Comparison of ENCODE assay signal across 17 cellular contexts in genomic region chr15:65525622-65526021, GRCh38. TPM values are rescaled to one million over a fixed set of nuclear protein-coding genes. Genes with fewer than 3 reads are reported as not detected.
DNase-seq lines count a peak whose midpoint lies in the region; ATAC-seq, FAIRE-seq and TF ChIP-seq lines count a peak whose summit lies in the region.
"Had no signal": no experiment of that assay in that cellular context is flagged by ENCODE, and none has a peak within 500 bp of the region (broad histone marks: within the 10 kb centered on the region; RNA-seq: fewer than 3 reads in every experiment).

No MANE protein-coding gene starts in this region.

- intact Hi-C loops in heart right ventricle (cut with DNase I) (no loop called here), Right ventricle myocardium inferior (cut with DNase I) (no loop called here), endothelial cell of umbilical vein (cut with micrococcal nuclease) (no loop called here)

- DNase-seq in heart right ventricle: peak; percentile 19 to 74
- DNase-seq in Right ventricle myocardium inferior (ENCODE audit: missing footprints): no peak
- DNase-seq in RKO (ENCODE audit: low spot score): peak; percentile 67
- peak; percentile 59 for DNase-seq in endothelial cell of umbilical vein (ENCODE audit: low read depth, low spot score)
- DNase-seq in GM12891 (ENCODE audit: insufficient read length, low spot score): no peak
- DNase-seq in mucosa of gallbladder (ENCODE audit: low spot score): no peak
- DNase-seq in naive thymus-derived CD8-positive, alpha-beta T cell: no peak
- DNase-seq: activated CD8-positive, alpha-beta T cell treated with anti-CD3 and anti-CD28 coated beads, Interleukin-2, amount 10 ng/mL, durations not matched to agents 7 days and 5 days; H9; NCI-H524; pancreas; SHP77 treated with DMSO at 0.1 percent for 48 hours had no signal

- H4K20me1 ChIP-seq in endothelial cell of umbilical vein (replicated peaks; ENCODE audit: control insufficient read depth, extremely low read depth, insufficient read depth, low read length): no peaks in the 10 kb centered on the region

- no peak overlapping the region for H3K4me3 Mint-ChIP-seq in naive thymus-derived CD8-positive, alpha-beta T cell
- H3K4me3 Mint-ChIP-seq: activated CD8-positive, alpha-beta T cell treated with anti-CD3 and anti-CD28 coated beads, Interleukin-2, amount 10 ng/mL, durations not matched to agents 7 days and 5 days; activated T-helper 17 cell treated with anti-CD3 and anti-CD28 coated beads, Interleukin-2, amount 50 U/mL, for 72 hours; H9 had no signal

- H3K9me1 ChIP-seq in endothelial cell of umbilical vein (replicated peaks; ENCODE audit: control insufficient read depth, extremely low read depth, insufficient read depth, low read length): no peaks in the 10 kb centered on the region

- H2AFZ ChIP-seq in endothelial cell of umbilical vein (ENCODE audit: low read depth, low read length): no peak overlapping the region

- peak overlapping the region; percentile 34 for H3K4me2 ChIP-seq in endothelial cell of umbilical vein (ENCODE audit: insufficient read depth, low read length)
- H3K4me2 ChIP-seq: KMS-11 had no signal

- peak; percentile 97 for FAIRE-seq in endothelial cell of umbilical vein (lab: Jason Lieb, UNC)
- FAIRE-seq in GM12891 (lab: Jason Lieb, UNC): no peak
- FAIRE-seq: D721Med, pancreas, TTC549 had no signal

- no peaks in the 10 kb centered on the region for H3K27me3 ChIP-seq in heart right ventricle
- no peaks in the 10 kb centered on the region for H3K27me3 ChIP-seq in endothelial cell of umbilical vein (ENCODE audit: control insufficient read depth in 2 of 2, insufficient read depth in 2 of 2, low read length in 2 of 2)
- no peaks in the 10 kb centered on the region for H3K27me3 ChIP-seq in skeletal muscle tissue (ENCODE audit: control insufficient read depth in 3 of 3, insufficient read depth in 3 of 3, low read length in 3 of 3)
- H3K27me3 ChIP-seq: pancreas had no signal

- H3K4me1 ChIP-seq in heart right ventricle (peaks cover 0 to 19% (median 6%) of the 10 kb centered on the region in 9 donors), endothelial cell of umbilical vein (ENCODE audit: control insufficient read depth, extremely low read depth, insufficient read depth, low read length) (peaks cover 15% of the 10 kb centered on the region), skeletal muscle tissue (ENCODE audit: control insufficient read depth in 3 of 3, insufficient read depth in 3 of 3, low read length in 3 of 3) (peaks cover 0 to 9% (median 7%) of the 10 kb centered on the region in 3 donors)
- H3K4me1 ChIP-seq: pancreas had no signal

- peak overlapping the region in 1 of 10 donors; percentile 52 for H3K27ac Mint-ChIP-seq in naive thymus-derived CD8-positive, alpha-beta T cell
- H3K27ac Mint-ChIP-seq: activated CD8-positive, alpha-beta T cell treated with anti-CD3 and anti-CD28 coated beads, Interleukin-2, amount 10 ng/mL, durations not matched to agents 7 days and 5 days; activated T-helper 17 cell treated with anti-CD3 and anti-CD28 coated beads, Interleukin-2, amount 50 U/mL, for 72 hours; H9 had no signal

- H3K9me3 Mint-ChIP-seq in naive thymus-derived CD8-positive, alpha-beta T cell: no peaks in the 10 kb centered on the region
- H3K9me3 Mint-ChIP-seq: activated T-helper 17 cell treated with anti-CD3 and anti-CD28 coated beads, Interleukin-2, amount 50 U/mL, for 72 hours; H9 had no signal

- 55 to 76% methylated on average over 1 of the region's 1 CpG for WGBS in heart right ventricle, 2 donors

- H3K36me3 Mint-ChIP-seq in naive thymus-derived CD8-positive, alpha-beta T cell: no peaks in the 10 kb centered on the region

- BruUV-seq in endothelial cell of umbilical vein (replicated peaks; lab: Mats Ljungman, UMichigan): no TSS peak

- H3K4me3 ChIP-seq in heart right ventricle (no peak overlapping the region), endothelial cell of umbilical vein (replicated peaks in 1 of 3; ENCODE audit: insufficient read depth in 1 of 3, low read depth in 1 of 3, low read length in 3 of 3) (no peak overlapping the region), skeletal muscle tissue (ENCODE audit: low read length in 3 of 3) (no peak overlapping the region)
- H3K4me3 ChIP-seq: pancreas had no signal

- peaks cover 5 to 12% (median 5%) of the 10 kb centered on the region in 4 donors for H3K4me1 Mint-ChIP-seq in naive thymus-derived CD8-positive, alpha-beta T cell

- H3K9ac ChIP-seq in endothelial cell of umbilical vein (replicated peaks; ENCODE audit: extremely low read depth, insufficient read depth, low read length) (no peak overlapping the region), skeletal muscle tissue (ENCODE audit: low read depth in 1 of 3, low read length in 3 of 3) (no peak overlapping the region)
- H3K9ac ChIP-seq: KMS-11 had no signal

- CTCF ChIA-PET in endothelial cell of umbilical vein (lab: Charles Lee): interaction anchor here (0.6 to 1.5 kb wide), 7 partner anchors 9 to 408 kb away, joined by 3 to 9 read pairs (median 3); partner anchors contain the start of gene INTS14

- peaks cover 3% of the 10 kb centered on the region for H3K79me2 ChIP-seq in endothelial cell of umbilical vein (ENCODE audit: control insufficient read depth, insufficient read depth, low read length)

- H3K9me3 ChIP-seq in heart right ventricle (no peaks in the 10 kb centered on the region), endothelial cell of umbilical vein (replicated peaks; ENCODE audit: control insufficient read depth, insufficient read depth, low read length) (no peaks in the 10 kb centered on the region), skeletal muscle tissue (ENCODE audit: control insufficient read depth in 3 of 3, low read length in 3 of 3) (no peaks in the 10 kb centered on the region)
- H3K9me3 ChIP-seq: pancreas had no signal

- TF ChIP-seq POLR2A in endothelial cell of umbilical vein (IDR thresholded peaks at IDR 0.05; ENCODE audit: low read depth, low read length) (no peak), GM12891 (IDR thresholded peaks at IDR 0.05; ENCODE audit: low read depth, low read length) (no peak)

- dilution Hi-C loops in endothelial cell of umbilical vein (cut with MboI; ENCODE audit: extremely low pct_ligation_motif_present, low sequenced_read_pairs): no loop called here

- H3K36me3 ChIP-seq in heart right ventricle (no peaks in the 10 kb centered on the region), endothelial cell of umbilical vein (ENCODE audit: control insufficient read depth in 2 of 2, extremely low read depth in 1 of 2, insufficient read depth in 2 of 2, low read length in 2 of 2) (no peaks in the 10 kb centered on the region), skeletal muscle tissue (ENCODE audit: control insufficient read depth in 3 of 3, insufficient read depth in 3 of 3, low read length in 3 of 3) (no peaks in the 10 kb centered on the region)
- H3K36me3 ChIP-seq: pancreas had no signal

- H3K27me3 Mint-ChIP-seq in naive thymus-derived CD8-positive, alpha-beta T cell: peaks cover 0 to 4% (median 0%) of the 10 kb centered on the region in 5 donors
- H3K27me3 Mint-ChIP-seq: activated T-helper 17 cell treated with anti-CD3 and anti-CD28 coated beads, Interleukin-2, amount 50 U/mL, for 72 hours had no signal

- H3K27ac ChIP-seq in heart right ventricle (peak overlapping the region in 5 of 10 donors; percentile 8 to 55 (median 29)), endothelial cell of umbilical vein (ENCODE audit: insufficient read depth, low read depth, low read length) (no peak overlapping the region), skeletal muscle tissue (ENCODE audit: low read depth, low read length) (peak overlapping the region; percentile 19)
- H3K27ac ChIP-seq: KMS-11, pancreas had no signal

- no peak for TF ChIP-seq CTCF in heart right ventricle (IDR thresholded peaks at IDR 0.05)
- no peak for TF ChIP-seq CTCF in endothelial cell of umbilical vein (IDR thresholded peaks at IDR 0.05; ENCODE audit: extremely low read depth in 1 of 2, insufficient read depth in 1 of 2, low read depth in 1 of 2, low read length in 2 of 2)

- ATAC-seq in heart right ventricle (peak in 4 of 8 donors; percentile 40 to 72 (median 56)), Right ventricle myocardium inferior (no peak)
- ATAC-seq in naive thymus-derived CD8-positive, alpha-beta T cell: no peak
- ATAC-seq: activated CD8-positive, alpha-beta T cell treated with anti-CD3 and anti-CD28 coated beads, Interleukin-2, amount 10 ng/mL, durations not matched to agents 7 days and 5 days; activated T-helper 17 cell treated with anti-CD3 and anti-CD28 coated beads, Interleukin-2, amount 50 U/mL, for 72 hours; pancreas had no signal

- POLR2A ChIA-PET in endothelial cell of umbilical vein (lab: Charles Lee): interaction anchor here (0.7 to 1.5 kb wide), 2 partner anchors 9 to 42 kb away, joined by 3 to 11 read pairs; no protein-coding TSS in a partner anchor
- POLR2A ChIA-PET in naive thymus-derived CD8-positive, alpha-beta T cell (lab: Charles Lee): interaction anchor here (0.9 kb wide), 1 partner anchor 9 kb away, joined by 4 read pairs; the partner anchor contains the start of gene DPP8

RNA-seq across cellular contexts. Expression of gene HACD3, which starts 4.6 kb away (rescaled TPM):
- total RNA-seq in heart right ventricle: 10 to 100 TPM in 3 of 10 donors, 1 to 10 TPM in 7; 5.3 to 13.4 (median 8.4) TPM
- 1 to 10 TPM; 3.7 to 8.1 TPM for polyA plus RNA-seq in heart right ventricle
- total RNA-seq in Right ventricle myocardium inferior: 10.5 TPM
- total RNA-seq in endothelial cell of umbilical vein: 61.1 and 61.9 TPM in 2 replicates
- polyA plus RNA-seq in endothelial cell of umbilical vein: 37.9 and 47.4 TPM in 2 replicates
- 59.8 and 64.5 TPM in 2 replicates for polyA plus RNA-seq in endothelial cell of umbilical vein (2011; cell fraction: cytosol; rRNA removed)
- 25.3 and 34.3 TPM in 2 replicates for polyA plus RNA-seq in endothelial cell of umbilical vein (2011; cell fraction: nucleus; rRNA removed)
- 69.2 and 85.2 TPM in 2 replicates for polyA plus RNA-seq in endothelial cell of umbilical vein (2012)
- polyA minus RNA-seq in endothelial cell of umbilical vein: 64.6 and 66.1 TPM in 2 replicates
- polyA minus RNA-seq in endothelial cell of umbilical vein (2011; cell fraction: cytosol; rRNA and poly(A)+ RNA removed): 58.1 TPM
- polyA minus RNA-seq in endothelial cell of umbilical vein (2011; cell fraction: nucleus; rRNA and poly(A)+ RNA removed): 27.6 and 38.2 TPM in 2 replicates
- 41.2 TPM for total RNA-seq in skeletal muscle tissue
- polyA plus RNA-seq in GM12891 (2012; ENCODE audit: low read depth, missing spikeins): 23.0 TPM
- total RNA-seq in mucosa of gallbladder: 80.5 TPM
- 10 to 100 TPM; 22.8 to 25.2 TPM for total RNA-seq in naive thymus-derived CD8-positive, alpha-beta T cell
- polyA plus RNA-seq in naive thymus-derived CD8-positive, alpha-beta T cell: 10 to 100 TPM; 26.1 to 31.6 (median 30.6) TPM

RNA-seq across cellular contexts. Expression of gene DPP8, which starts 8.1 kb away (rescaled TPM):
- total RNA-seq in heart right ventricle: 10 to 100 TPM; 32.3 to 45.3 (median 38.9) TPM
- 1 to 10 TPM; 6.9 to 8.8 TPM for polyA plus RNA-seq in heart right ventricle
- total RNA-seq in Right ventricle myocardium inferior: 35.6 TPM
- 34.2 and 35.3 TPM in 2 replicates for total RNA-seq in endothelial cell of umbilical vein
- 9.4 and 12.1 TPM in 2 replicates for polyA plus RNA-seq in endothelial cell of umbilical vein
- polyA plus RNA-seq in endothelial cell of umbilical vein (2011; cell fraction: cytosol; rRNA removed): 12.1 and 13.4 TPM in 2 replicates
- 21.2 and 27.2 TPM in 2 replicates for polyA plus RNA-seq in endothelial cell of umbilical vein (2011; cell fraction: nucleus; rRNA removed)
- 18.3 and 20.9 TPM in 2 replicates for polyA plus RNA-seq in endothelial cell of umbilical vein (2012)
- polyA minus RNA-seq in endothelial cell of umbilical vein: 35.3 and 40.5 TPM in 2 replicates
- 29.2 TPM for polyA minus RNA-seq in endothelial cell of umbilical vein (2011; cell fraction: cytosol; rRNA and poly(A)+ RNA removed)
- polyA minus RNA-seq in endothelial cell of umbilical vein (2011; cell fraction: nucleus; rRNA and poly(A)+ RNA removed): 47.8 and 61.8 TPM in 2 replicates
- 43.3 TPM for total RNA-seq in skeletal muscle tissue
- polyA plus RNA-seq in GM12891 (2012; ENCODE audit: low read depth, missing spikeins): 10.4 TPM
- 30.0 TPM for total RNA-seq in mucosa of gallbladder
- 10 to 100 TPM; 60.3 to 63.8 TPM for total RNA-seq in naive thymus-derived CD8-positive, alpha-beta T cell
- 10 to 100 TPM; 38.1 to 47.1 (median 41.8) TPM for polyA plus RNA-seq in naive thymus-derived CD8-positive, alpha-beta T cell

Comparison
In these comparisons a context has a peak if more than half of its experiments do, and no peak if none do; other contexts are left out.
1. DNase-seq: peak in heart right ventricle (2 of 2), RKO (single experiment) and endothelial cell of umbilical vein (single experiment); none in Right ventricle myocardium inferior (single experiment), GM12891 (single experiment), mucosa of gallbladder (single experiment) and naive thymus-derived CD8-positive, alpha-beta T cell (0 of 10).